Comparison of ENCODE assay signal across 18 cellular contexts in the genomic region with DNA sequence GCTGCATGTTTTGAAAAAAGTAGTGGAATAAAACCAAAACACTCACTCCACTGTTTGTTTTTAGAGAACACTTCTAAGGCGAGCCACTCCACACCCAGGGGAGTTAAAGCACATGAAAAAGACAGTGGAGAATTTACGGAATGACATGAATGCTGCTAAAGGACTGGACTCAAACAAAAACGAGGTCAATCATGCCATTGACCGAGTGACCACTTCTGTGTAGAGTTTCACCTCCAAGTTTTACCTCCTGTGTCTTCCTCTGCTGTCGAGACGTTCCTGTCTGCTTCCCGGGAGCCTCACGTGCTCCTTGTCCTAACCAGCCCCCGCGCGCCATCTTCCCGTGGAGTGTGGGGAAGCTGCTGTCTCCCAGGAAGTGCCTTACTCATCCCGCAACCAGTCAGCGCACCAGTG.
A peak's percentile ranks its signal among the peaks of the same experiment; 100 is the strongest.
DNase-seq lines count a peak whose midpoint lies in the region; ATAC-seq and TF ChIP-seq lines count a peak whose summit lies in the region.
"Had no signal": no experiment of that assay in that cellular context is flagged by ENCODE, and none has a peak within 500 bp of the region (broad histone marks: within the 10 kb centered on the region; RNA-seq: fewer than 3 reads in every experiment).

No MANE protein-coding gene starts in this region.

- H3K4me3 Mint-ChIP-seq in endodermal cell: no peak overlapping the region
- H3K4me3 Mint-ChIP-seq in progenitor cell of endocrine pancreas (ENCODE audit: low read depth): no peak overlapping the region
- H3K4me3 Mint-ChIP-seq: activated naive CD8-positive, alpha-beta T cell treated with anti-CD3 and anti-CD28 coated beads for 36 hours; B cell; stimulated activated naive CD8-positive, alpha-beta T cell treated with anti-CD3 and anti-CD28 coated beads, Interleukin-15, Interleukin-2, amounts not matched to agents 100 ng/mL and 50 ng/mL, for 24 hours; T-helper 17 cell had no signal

- H3K9me3 Mint-ChIP-seq in endodermal cell (no peaks in the 10 kb centered on the region), progenitor cell of endocrine pancreas (ENCODE audit: low read depth) (no peaks in the 10 kb centered on the region)
- H3K9me3 Mint-ChIP-seq: activated naive CD8-positive, alpha-beta T cell treated with anti-CD3 and anti-CD28 coated beads for 36 hours; stimulated activated naive CD8-positive, alpha-beta T cell treated with anti-CD3 and anti-CD28 coated beads, Interleukin-15, Interleukin-2, amounts not matched to agents 100 ng/mL and 50 ng/mL, for 24 hours had no signal

- H3K23ac ChIP-seq in IMR-90 (ENCODE audit: low read depth, low read length) (no peak overlapping the region), mesendoderm (ENCODE audit: low read length) (no peak overlapping the region)

- no peak for TF ChIP-seq RAD21 in IMR-90 (IDR thresholded peaks at IDR 0.05; ENCODE audit: low read length)

- WGBS in IMR-90 (ENCODE audit: extremely low coverage in 2 of 2, insufficient read length in 1 of 2), 2 experiments: no CpG with 5 or more reads among the region's 14 CpGs
- 54 to 79% methylated on average over 6 to 14 of the region's 14 CpGs for WGBS in endodermal cell (ENCODE audit: insufficient coverage in 1 of 2, insufficient read length in 1 of 2), 2 experiments
- no CpG with 5 or more reads among the region's 14 CpGs for WGBS in mesendoderm (ENCODE audit: extremely low coverage, insufficient coverage, low lambda C conversion rate)
- WGBS in thyroid gland, 2 donors: 43 to 46% methylated on average over 14 of the region's 14 CpGs

- H3K79me1 ChIP-seq in IMR-90 (ENCODE audit: low read depth in 1 of 2, low read length in 2 of 2): no peaks in the 10 kb centered on the region
- no peaks in the 10 kb centered on the region for H3K79me1 ChIP-seq in mesendoderm (ENCODE audit: low read length)

- H2BK120ac ChIP-seq in IMR-90 (ENCODE audit: low read depth, low read length) (no peak overlapping the region), mesendoderm (ENCODE audit: low read depth, low read length) (no peak overlapping the region)

- no peak overlapping the region for H4K5ac ChIP-seq in IMR-90 (ENCODE audit: low read depth, low read length)
- H4K5ac ChIP-seq in mesendoderm (ENCODE audit: low read length): no peak overlapping the region

- H3K27ac Mint-ChIP-seq in endodermal cell: peak overlapping the region; percentile 70
- H3K27ac Mint-ChIP-seq in progenitor cell of endocrine pancreas: no peak overlapping the region
- H3K27ac Mint-ChIP-seq: activated naive CD8-positive, alpha-beta T cell treated with anti-CD3 and anti-CD28 coated beads for 36 hours; B cell; stimulated activated naive CD8-positive, alpha-beta T cell treated with anti-CD3 and anti-CD28 coated beads, Interleukin-15, Interleukin-2, amounts not matched to agents 100 ng/mL and 50 ng/mL, for 24 hours; T-helper 17 cell had no signal

- H3K27me3 Mint-ChIP-seq in endodermal cell (ENCODE audit: insufficient read depth): no peaks in the 10 kb centered on the region
- no peaks in the 10 kb centered on the region for H3K27me3 Mint-ChIP-seq in progenitor cell of endocrine pancreas
- H3K27me3 Mint-ChIP-seq: activated naive CD8-positive, alpha-beta T cell treated with anti-CD3 and anti-CD28 coated beads for 36 hours; B cell; stimulated activated naive CD8-positive, alpha-beta T cell treated with anti-CD3 and anti-CD28 coated beads, Interleukin-15, Interleukin-2, amounts not matched to agents 100 ng/mL and 50 ng/mL, for 24 hours; T-helper 17 cell had no signal

- peaks cover 9% of the 10 kb centered on the region; the same call in 1 of the 2 replicates for H3K9me1 ChIP-seq in IMR-90 (ENCODE audit: insufficient read depth, low read length)

- CTCF ChIA-PET in IMR-90 (lab: Yijun Ruan, JAX): no interaction called here

- no peaks in the 10 kb centered on the region for H4K20me1 ChIP-seq in IMR-90 (ENCODE audit: insufficient read depth, low read length)

- dilution Hi-C loops in IMR-90 (cut with HindIII; ENCODE audit: low sequenced_read_pairs, unreplicated experiment): no loop called here

- H3K9ac ChIP-seq in IMR-90 (ENCODE audit: low read depth, low read length): no peak overlapping the region
- H3K9ac ChIP-seq in endodermal cell (ENCODE audit: extremely low read depth, low read length, poor library complexity, severe bottlenecking): no peak overlapping the region
- H3K9ac ChIP-seq in mesendoderm (ENCODE audit: low read length): no peak overlapping the region
- H3K9ac ChIP-seq: parathyroid adenoma had no signal

- H3K79me2 ChIP-seq in mesendoderm (ENCODE audit: control insufficient read depth, insufficient read depth, low read length): no peaks in the 10 kb centered on the region
- H3K79me2 ChIP-seq: parathyroid adenoma had no signal

- no TSS peak for BruUV-seq in IMR-90 (replicated peaks; lab: Mats Ljungman, UMichigan)

- intact Hi-C loops in IMR-90 (cut with micrococcal nuclease): loop anchor here (10.0 kb wide), 1 partner anchor 128 kb away; a partner anchor contains a TSS
- intact Hi-C loops in thyroid gland (cut with DNase I): no loop called here

- peak; percentile 67 for ATAC-seq in IMR-90 (ENCODE audit: low read depth)
- ATAC-seq: T-helper 17 cell had no signal

- H4K8ac ChIP-seq in IMR-90 (ENCODE audit: low read depth in 2 of 2, low read length in 2 of 2) (no peak overlapping the region), mesendoderm (ENCODE audit: low read depth, low read length) (no peak overlapping the region)

- H3K56ac ChIP-seq in IMR-90 (ENCODE audit: extremely low read depth, insufficient read depth, low read length) (no peak overlapping the region), mesendoderm (ENCODE audit: low read length) (no peak overlapping the region)

- H3K36me3 Mint-ChIP-seq in endodermal cell (ENCODE audit: low read depth): peaks cover 8% of the 10 kb centered on the region
- H3K36me3 Mint-ChIP-seq in progenitor cell of endocrine pancreas (ENCODE audit: insufficient read depth): peaks cover 16% of the 10 kb centered on the region
- H3K36me3 Mint-ChIP-seq: activated naive CD8-positive, alpha-beta T cell treated with anti-CD3 and anti-CD28 coated beads for 36 hours had no signal

- H3K27ac ChIP-seq in IMR-90 (ENCODE audit: insufficient read depth, low read length) (no peak overlapping the region), endodermal cell (ENCODE audit: low read depth, low read length) (peak overlapping the region; percentile 42), mesendoderm (ENCODE audit: low read depth, low read length) (no peak overlapping the region), thyroid gland (peak overlapping the region; percentile 80 to 86 (median 85))
- H3K27ac ChIP-seq: epithelial cell of prostate, parathyroid adenoma, upper lobe of left lung had no signal

- H2AFZ ChIP-seq in IMR-90 (replicated peaks; ENCODE audit: low read length, poor library complexity): no peak overlapping the region
- H2AFZ ChIP-seq: parathyroid adenoma had no signal

- H3K4ac ChIP-seq in IMR-90 (ENCODE audit: low read depth, low read length) (no peak overlapping the region), mesendoderm (ENCODE audit: low read depth, low read length) (no peak overlapping the region)

- in situ Hi-C loops in IMR-90 (cut with MboI; ENCODE audit: low sequenced_read_pairs): no loop called here

- H3K4me2 ChIP-seq in IMR-90 (ENCODE audit: low read depth, low read length) (no peak overlapping the region), mesendoderm (ENCODE audit: low read length) (no peak overlapping the region)

- H3K36me3 ChIP-seq in IMR-90 (ENCODE audit: control insufficient read depth, insufficient read depth, low read length): peaks cover 11% of the 10 kb centered on the region
- H3K36me3 ChIP-seq in endodermal cell (ENCODE audit: control insufficient read depth, insufficient read depth, low read length): peaks cover 3% of the 10 kb centered on the region
- H3K36me3 ChIP-seq in mesendoderm (ENCODE audit: control insufficient read depth, insufficient read depth, low read length): no peaks in the 10 kb centered on the region
- no peaks in the 10 kb centered on the region for H3K36me3 ChIP-seq in thyroid gland
- H3K36me3 ChIP-seq: upper lobe of left lung had no signal

- H3K4me1 Mint-ChIP-seq in endodermal cell: peaks cover 4% of the 10 kb centered on the region
- H3K4me1 Mint-ChIP-seq in progenitor cell of endocrine pancreas (ENCODE audit: low read depth): peaks cover 6% of the 10 kb centered on the region
- H3K4me1 Mint-ChIP-seq: activated naive CD8-positive, alpha-beta T cell treated with anti-CD3 and anti-CD28 coated beads for 36 hours; B cell; T-helper 17 cell had no signal

- DNase-seq in IMR-90 (no peak), endodermal cell (peak; percentile 72), mesendoderm (peak; percentile 60), thyroid gland (peak; percentile 76 to 82), NCI-H2196 (lab: John Stamatoyannopoulos, UW; ENCODE audit: unreplicated experiment) (no peak), progenitor cell of endocrine pancreas (ENCODE audit: low spot score, unreplicated experiment) (no peak)
- DNase-seq in activated CD8-positive, alpha-beta memory T cell treated with anti-CD3 and anti-CD28 coated beads, Interleukin-2, amount 50 U/mL, for 4 hours: no peak
- DNase-seq in activated effector memory CD4-positive, alpha-beta T cell treated with anti-CD3 and anti-CD28 coated beads, Interleukin-2, amount 50 U/mL, for 16 hours: no peak
- DNase-seq: activated CD8-positive, alpha-beta memory T cell treated with anti-CD3 and anti-CD28 coated beads for 24 hours; activated naive CD8-positive, alpha-beta T cell treated with anti-CD3 and anti-CD28 coated beads for 36 hours; dorsolateral prefrontal cortex; MM.1S; T-helper 17 cell had no signal

- POLR2A ChIA-PET in IMR-90 (lab: Charles Lee; ENCODE audit: unreplicated experiment): no interaction called here

- H3K4me1 ChIP-seq in IMR-90 (ENCODE audit: control insufficient read depth, insufficient read depth, low read length) (peaks cover 6% of the 10 kb centered on the region), endodermal cell (ENCODE audit: control insufficient read depth, insufficient read depth, low read length) (no peaks in the 10 kb centered on the region), mesendoderm (ENCODE audit: control insufficient read depth, low read depth, low read length) (no peaks in the 10 kb centered on the region), thyroid gland (peaks cover 58 to 62% of the 10 kb centered on the region in 2 donors)

- no peaks in the 10 kb centered on the region for H3K27me3 ChIP-seq in IMR-90 (ENCODE audit: control insufficient read depth, insufficient read depth, low read length)
- H3K27me3 ChIP-seq in endodermal cell (ENCODE audit: control insufficient read depth, insufficient read depth, low read length, poor library complexity, severe bottlenecking): no peaks in the 10 kb centered on the region
- H3K27me3 ChIP-seq in mesendoderm (ENCODE audit: insufficient read depth, low read length, poor library complexity): no peaks in the 10 kb centered on the region
- no peaks in the 10 kb centered on the region for H3K27me3 ChIP-seq in thyroid gland
- H3K27me3 ChIP-seq: dorsolateral prefrontal cortex, upper lobe of left lung had no signal

- no peak overlapping the region for H2AK5ac ChIP-seq in IMR-90 (ENCODE audit: low read depth, low read length)
- no peak overlapping the region for H2AK5ac ChIP-seq in mesendoderm (ENCODE audit: low read length)

- no peak overlapping the region for H4K91ac ChIP-seq in IMR-90 (ENCODE audit: insufficient read depth, low read depth, low read length)

- H3K18ac ChIP-seq in IMR-90 (ENCODE audit: low read depth, low read length): no peak overlapping the region
- no peak overlapping the region for H3K18ac ChIP-seq in mesendoderm (ENCODE audit: low read length)

- no peak overlapping the region for H2BK5ac ChIP-seq in IMR-90 (ENCODE audit: low read depth, low read length, poor library complexity, severe bottlenecking)
- no peak overlapping the region for H2BK5ac ChIP-seq in mesendoderm (ENCODE audit: low read length)

- H2AK9ac ChIP-seq in IMR-90 (replicated peaks; ENCODE audit: low read depth, low read length, poor library complexity): no peak overlapping the region

- TF ChIP-seq POLR2A in IMR-90 (IDR thresholded peaks at IDR 0.05; ENCODE audit: low read depth, low read length) (no peak), thyroid gland (IDR thresholded peaks at IDR 0.05) (no peak)

- H3K14ac ChIP-seq in IMR-90 (replicated peaks; ENCODE audit: low read depth, low read length): no peak overlapping the region

- no peak overlapping the region for H2BK20ac ChIP-seq in IMR-90 (ENCODE audit: low read depth, low read length)

- no peak for TF ChIP-seq CTCF in IMR-90 (conservative IDR thresholded peaks at IDR 0.05; ENCODE audit: low read depth, low read length)
- no peak for TF ChIP-seq CTCF in endodermal cell (conservative IDR thresholded peaks at IDR 0.05)
- TF ChIP-seq CTCF in thyroid gland (IDR thresholded peaks at IDR 0.05): peak in 1 of 6 experiments; percentile 41
- no peak for TF ChIP-seq CTCF in progenitor cell of endocrine pancreas (IDR thresholded peaks at IDR 0.05; ENCODE audit: unreplicated experiment)

- no peak overlapping the region for H2BK15ac ChIP-seq in IMR-90 (ENCODE audit: low read depth, low read length)
- H2BK15ac ChIP-seq in mesendoderm (replicated peaks; ENCODE audit: low read depth): no peak overlapping the region

- H3K4me3 ChIP-seq in IMR-90 (ENCODE audit: insufficient read depth, low read depth, low read length): no peak overlapping the region
- H3K4me3 ChIP-seq in endodermal cell (ENCODE audit: low read length): no peak overlapping the region
- no peak overlapping the region for H3K4me3 ChIP-seq in mesendoderm (ENCODE audit: low read length)
- no peak overlapping the region for H3K4me3 ChIP-seq in thyroid gland (replicated peaks in 1 of 3)
- H3K4me3 ChIP-seq: dorsolateral prefrontal cortex, upper lobe of left lung had no signal

- no peaks in the 10 kb centered on the region for H3K9me3 ChIP-seq in IMR-90 (ENCODE audit: control insufficient read depth, insufficient read depth, low read length)
- no peaks in the 10 kb centered on the region for H3K9me3 ChIP-seq in endodermal cell (ENCODE audit: control insufficient read depth, low read length)
- H3K9me3 ChIP-seq in thyroid gland: no peaks in the 10 kb centered on the region
- H3K9me3 ChIP-seq: upper lobe of left lung had no signal

Comparison
In these comparisons a context has a peak if more than half of its experiments do, and no peak if none do; other contexts are left out.
1. DNase-seq: peak in endodermal cell (single experiment), mesendoderm (single experiment) and thyroid gland (2 of 2); none in IMR-90 (single experiment), NCI-H2196 (single experiment), activated CD8-positive, alpha-beta memory T cell treated with anti-CD3 and anti-CD28 coated beads, Interleukin-2, amount 50 U/mL, for 4 hours (single experiment), activated effector memory CD4-positive, alpha-beta T cell treated with anti-CD3 and anti-CD28 coated beads, Interleukin-2, amount 50 U/mL, for 16 hours (single experiment) and progenitor cell of endocrine pancreas (single experiment).
2. H3K27ac ChIP-seq: peak in endodermal cell (single experiment) and thyroid gland (3 of 3); none in IMR-90 (single experiment) and mesendoderm (single experiment).